1 cellular context compared by ENCODE assay signal in genomic region chr12:131711551-131712205, GRCh38.
TF ChIP-seq lines count a peak whose summit lies in the region.

No MANE protein-coding gene starts in this region.

TF ChIP-seq in GM12878, 131 proteins besides CTCF, POLR2A, EP300 and RAD21 (continued from another document):
- no peak for TF ChIP-seq ETV6 (conservative IDR thresholded peaks at IDR 0.05 in 1 of 2, IDR thresholded peaks at IDR 0.05 in 1 of 2; ENCODE audit: borderline replicate concordance in 1 of 2, low read depth in 1 of 2)
- no peak for TF ChIP-seq IKZF2 (IDR thresholded peaks at IDR 0.05)
